In the genomic region with DNA sequence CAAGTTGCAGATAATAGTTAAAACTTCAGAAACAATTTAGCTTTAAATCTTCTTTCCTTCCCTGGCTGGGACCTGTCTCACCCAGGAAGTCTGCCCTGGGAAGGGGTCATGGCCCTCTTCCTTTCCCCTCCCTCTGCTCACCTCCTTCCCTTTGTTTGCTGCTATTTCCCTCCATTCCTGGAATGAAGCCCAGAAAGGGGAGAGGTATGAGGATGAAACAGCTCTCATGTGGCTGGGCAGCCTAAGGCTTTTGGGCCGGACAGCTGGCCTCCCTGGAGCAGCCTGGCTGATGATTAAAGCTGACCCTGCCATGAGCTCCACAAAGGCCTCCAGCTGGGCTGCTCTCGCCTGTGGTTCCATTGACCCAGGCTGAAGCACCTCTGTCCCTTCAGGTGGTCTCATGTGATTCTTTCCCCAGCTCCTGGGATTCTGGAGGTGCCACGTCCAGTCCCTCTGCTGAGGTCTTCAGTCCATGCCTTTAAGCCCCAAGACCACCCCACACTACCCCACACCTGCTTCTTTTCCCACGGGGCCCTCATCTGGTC, we compare ENCODE assay signal across 1 cellular context.
TF ChIP-seq lines count a peak whose summit lies in the region.

No MANE protein-coding gene starts in this region.

TF ChIP-seq in HepG2, 621 proteins besides CTCF, POLR2A, EP300 and RAD21 (continued from another document):
- TF ChIP-seq KAT8 (CRISPR knock-in tag; IDR thresholded peaks at IDR 0.05) = peak; percentile 77
- no peak for TF ChIP-seq GTF2F1 (IDR thresholded peaks at IDR 0.05; ENCODE audit: low read length)
- TF ChIP-seq HMGXB4 (CRISPR knock-in tag; IDR thresholded peaks at IDR 0.05; ENCODE audit: borderline replicate concordance in 1 of 2, low read depth in 1 of 2) = peak in 1 of 2 experiments; percentile 61; a peak in 1 of 4 replicates
- TF ChIP-seq THAP7 (CRISPR knock-in tag; IDR thresholded peaks at IDR 0.05) = 0 out of 2 replicates have a peak, but pooled peaks have one; percentile 64
- peak; percentile 93; the same call in 1 of the 2 replicates for TF ChIP-seq ZBED4 (CRISPR knock-in tag; IDR thresholded peaks at IDR 0.05; ENCODE audit: borderline replicate concordance)
- TF ChIP-seq ZNF7 (CRISPR knock-in tag; IDR thresholded peaks at IDR 0.05) = no peak
- peak; percentile 67 for TF ChIP-seq ZBTB7B (CRISPR knock-in tag; IDR thresholded peaks at IDR 0.05)
- TF ChIP-seq REPIN1 (CRISPR knock-in tag; IDR thresholded peaks at IDR 0.05; ENCODE audit: borderline replicate concordance, low read depth) = 0 out of 2 replicates have a peak, but pooled peaks have one; percentile 61
- TF ChIP-seq ZNF383 (CRISPR knock-in tag; IDR thresholded peaks at IDR 0.05; ENCODE audit: borderline replicate concordance) = no peak
- TF ChIP-seq, protein P1, sequence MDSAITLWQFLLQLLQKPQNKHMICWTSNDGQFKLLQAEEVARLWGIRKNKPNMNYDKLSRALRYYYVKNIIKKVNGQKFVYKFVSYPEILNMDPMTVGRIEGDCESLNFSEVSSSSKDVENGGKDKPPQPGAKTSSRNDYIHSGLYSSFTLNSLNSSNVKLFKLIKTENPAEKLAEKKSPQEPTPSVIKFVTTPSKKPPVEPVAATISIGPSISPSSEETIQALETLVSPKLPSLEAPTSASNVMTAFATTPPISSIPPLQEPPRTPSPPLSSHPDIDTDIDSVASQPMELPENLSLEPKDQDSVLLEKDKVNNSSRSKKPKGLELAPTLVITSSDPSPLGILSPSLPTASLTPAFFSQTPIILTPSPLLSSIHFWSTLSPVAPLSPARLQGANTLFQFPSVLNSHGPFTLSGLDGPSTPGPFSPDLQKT (CRISPR knock-in tag; IDR thresholded peaks at IDR 0.05; ENCODE audit: borderline replicate concordance) = no peak
- no peak for TF ChIP-seq ZNF274 (CRISPR knock-in tag; IDR thresholded peaks at IDR 0.05)
- peak; percentile 74; the same call in 1 of the 2 replicates for TF ChIP-seq ZNF563 (CRISPR knock-in tag; IDR thresholded peaks at IDR 0.05)
- no peak for TF ChIP-seq ZNF562 (CRISPR knock-in tag; IDR thresholded peaks at IDR 0.05; ENCODE audit: borderline replicate concordance)
- TF ChIP-seq GZF1 (CRISPR knock-in tag; IDR thresholded peaks at IDR 0.05) = 0 out of 2 replicates have a peak, but pooled peaks have one; percentile 39
- TF ChIP-seq MED13 (CRISPR knock-in tag; IDR thresholded peaks at IDR 0.05) = peak; percentile 66; the same call in 1 of the 2 replicates
- TF ChIP-seq, protein P2, sequence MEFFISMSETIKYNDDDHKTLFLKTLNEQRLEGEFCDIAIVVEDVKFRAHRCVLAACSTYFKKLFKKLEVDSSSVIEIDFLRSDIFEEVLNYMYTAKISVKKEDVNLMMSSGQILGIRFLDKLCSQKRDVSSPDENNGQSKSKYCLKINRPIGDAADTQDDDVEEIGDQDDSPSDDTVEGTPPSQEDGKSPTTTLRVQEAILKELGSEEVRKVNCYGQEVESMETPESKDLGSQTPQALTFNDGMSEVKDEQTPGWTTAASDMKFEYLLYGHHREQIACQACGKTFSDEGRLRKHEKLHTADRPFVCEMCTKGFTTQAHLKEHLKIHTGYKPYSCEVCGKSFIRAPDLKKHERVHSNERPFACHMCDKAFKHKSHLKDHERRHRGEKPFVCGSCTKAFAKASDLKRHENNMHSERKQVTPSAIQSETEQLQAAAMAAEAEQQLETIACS (CRISPR knock-in tag; IDR thresholded peaks at IDR 0.05) = no peak
- no peak for TF ChIP-seq ZNF646 (CRISPR knock-in tag; IDR thresholded peaks at IDR 0.05)
- TF ChIP-seq, protein P3, sequence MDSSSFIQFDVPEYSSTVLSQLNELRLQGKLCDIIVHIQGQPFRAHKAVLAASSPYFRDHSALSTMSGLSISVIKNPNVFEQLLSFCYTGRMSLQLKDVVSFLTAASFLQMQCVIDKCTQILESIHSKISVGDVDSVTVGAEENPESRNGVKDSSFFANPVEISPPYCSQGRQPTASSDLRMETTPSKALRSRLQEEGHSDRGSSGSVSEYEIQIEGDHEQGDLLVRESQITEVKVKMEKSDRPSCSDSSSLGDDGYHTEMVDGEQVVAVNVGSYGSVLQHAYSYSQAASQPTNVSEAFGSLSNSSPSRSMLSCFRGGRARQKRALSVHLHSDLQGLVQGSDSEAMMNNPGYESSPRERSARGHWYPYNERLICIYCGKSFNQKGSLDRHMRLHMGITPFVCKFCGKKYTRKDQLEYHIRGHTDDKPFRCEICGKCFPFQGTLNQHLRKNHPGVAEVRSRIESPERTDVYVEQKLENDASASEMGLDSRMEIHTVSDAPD (CRISPR knock-in tag; IDR thresholded peaks at IDR 0.05) = 0 out of 2 replicates have a peak, but pooled peaks have one; percentile 25
- no peak for TF ChIP-seq ATRX (CRISPR knock-in tag; IDR thresholded peaks at IDR 0.05; ENCODE audit: borderline replicate concordance)
- TF ChIP-seq ZNF709 (CRISPR knock-in tag; IDR thresholded peaks at IDR 0.05) = peak; percentile 78; the same call in 1 of the 2 replicates
- 0 out of 2 replicates have a peak, but pooled peaks have one; percentile 69 for TF ChIP-seq KLF6 (CRISPR knock-in tag; IDR thresholded peaks at IDR 0.05)
- peak; percentile 49; the same call in 1 of the 2 replicates for TF ChIP-seq KDM2A (CRISPR knock-in tag; IDR thresholded peaks at IDR 0.05; ENCODE audit: borderline replicate concordance, low read depth)
- TF ChIP-seq SMC3 (IDR thresholded peaks at IDR 0.05; ENCODE audit: low read length) = no peak; the same call in 1 of the 2 replicates
- TF ChIP-seq HDAC2 (CRISPR knock-in tag; IDR thresholded peaks at IDR 0.05) = peak; percentile 92
- peak; percentile 42; the same call in 1 of the 2 replicates for TF ChIP-seq YEATS4 (CRISPR knock-in tag; IDR thresholded peaks at IDR 0.05; ENCODE audit: borderline replicate concordance)
- TF ChIP-seq ZNF788 (CRISPR knock-in tag; IDR thresholded peaks at IDR 0.05; ENCODE audit: borderline replicate concordance) = peak; percentile 85; the same call in 1 of the 2 replicates
- 0 out of 2 replicates have a peak, but pooled peaks have one; percentile 49 for TF ChIP-seq ETV6 (CRISPR knock-in tag; conservative IDR thresholded peaks at IDR 0.05)
- TF ChIP-seq ZNF275 (CRISPR knock-in tag; IDR thresholded peaks at IDR 0.05; ENCODE audit: borderline replicate concordance) = peak; percentile 54; the same call in 1 of the 2 replicates
- TF ChIP-seq THAP11 (CRISPR knock-in tag; IDR thresholded peaks at IDR 0.05) = peak; percentile 79
- TF ChIP-seq DNMT3B (CRISPR knock-in tag; conservative IDR thresholded peaks at IDR 0.05) = 0 out of 2 replicates have a peak, but pooled peaks have one; percentile 71
- no peak for TF ChIP-seq ZNF737 (CRISPR knock-in tag; IDR thresholded peaks at IDR 0.05; ENCODE audit: borderline replicate concordance)
- peak; percentile 66 for TF ChIP-seq GATAD1 (CRISPR knock-in tag; IDR thresholded peaks at IDR 0.05)
- no peak for TF ChIP-seq HNRNPK (IDR thresholded peaks at IDR 0.05; ENCODE audit: low read depth, low read length, poor library complexity, severe bottlenecking)
- TF ChIP-seq ZNF501 (CRISPR knock-in tag; IDR thresholded peaks at IDR 0.05) = 0 out of 2 replicates have a peak, but pooled peaks have one; percentile 56
- TF ChIP-seq ARNT (IDR thresholded peaks at IDR 0.05) = no peak
